21 cellular contexts compared by ENCODE assay signal in genomic region chr17:8018436-8018835, GRCh38.
DNase-seq lines count a peak whose midpoint lies in the region; ATAC-seq lines count a peak whose summit lies in the region.
"Had no signal": no experiment of that assay in that cellular context is flagged by ENCODE, and none has a peak within 500 bp of the region (broad histone marks: within the 10 kb centered on the region; RNA-seq: fewer than 3 reads in every experiment).

No MANE protein-coding gene starts in this region.

- H3K4me3 ChIP-seq in skin epidermis: no peak overlapping the region
- H3K4me3 ChIP-seq: body of pancreas, MG63, PC-9, tibial nerve had no signal

- DNase-seq in SIG-M5 treated with dmso at 0.1 percent for 504 hours (lab: John Stamatoyannopoulos, UW; ENCODE audit: unreplicated experiment): peak; percentile 30
- no peak for DNase-seq in SIG-M5 (lab: John Stamatoyannopoulos, UW)
- peak; percentile 15 to 62 for DNase-seq in NOMO-1 (lab: John Stamatoyannopoulos, UW; ENCODE audit: unreplicated experiment in 2 of 2)
- DNase-seq in ecto neural progenitor cell (ENCODE audit: low spot score): peak; percentile 34
- DNase-seq in DMS114 treated with DMSO at 0.1 percent for 48 hours (lab: John Stamatoyannopoulos, UW; ENCODE audit: unreplicated experiment): no peak
- no peak for DNase-seq in SHP77 treated with DMSO at 0.1 percent for 48 hours (lab: John Stamatoyannopoulos, UW)
- DNase-seq: activated CD8-positive, alpha-beta memory T cell treated with anti-CD3 and anti-CD28 coated beads, Interleukin-2, amount 50 U/mL, for 48 hours; activated effector memory CD4-positive, alpha-beta T cell treated with Interleukin-2 at 50 U/mL for 16 hours; body of pancreas; effector memory CD8-positive, alpha-beta T cell; kidney glomerular epithelial cell; MG63; NCI-H187; NCI-H526 treated with DMSO at 0.1 percent for 48 hours; PC-9; stimulated activated CD4-positive, alpha-beta T cell treated with anti-CD3 and anti-CD28 coated beads, Interleukin-4, amount 100 ng/mL, for 24 hours; stimulated activated naive CD8-positive, alpha-beta T cell treated with anti-CD3 and anti-CD28 coated beads, Interleukin-15, amount 100 ng/mL, for 72 hours; T-helper 2 cell had no signal

- ATAC-seq in HG02798 (IDR thresholded peaks at IDR 0.05; ENCODE audit: poor library complexity, unreplicated experiment): no peak
- ATAC-seq: body of pancreas; effector memory CD8-positive, alpha-beta T cell; stimulated activated naive CD8-positive, alpha-beta T cell treated with anti-CD3 and anti-CD28 coated beads, Interleukin-15, amount 100 ng/mL, for 72 hours had no signal

- H3K27ac ChIP-seq in skin epidermis: peak overlapping the region in 12 of 21 experiments; percentile 0 to 55 (median 30)
- H3K27ac ChIP-seq: body of pancreas, PC-9, tibial nerve had no signal

Comparison
In these comparisons a context has a peak if more than half of its experiments do, and no peak if none do; other contexts are left out.
1. DNase-seq: peak in SIG-M5 treated with dmso at 0.1 percent for 504 hours (single experiment), NOMO-1 (2 of 2) and ecto neural progenitor cell (single experiment); none in SIG-M5 (single experiment), DMS114 treated with DMSO at 0.1 percent for 48 hours (single experiment) and SHP77 treated with DMSO at 0.1 percent for 48 hours (single experiment).